Comparison of ENCODE assay signal across 1 cellular context in the genomic region with DNA sequence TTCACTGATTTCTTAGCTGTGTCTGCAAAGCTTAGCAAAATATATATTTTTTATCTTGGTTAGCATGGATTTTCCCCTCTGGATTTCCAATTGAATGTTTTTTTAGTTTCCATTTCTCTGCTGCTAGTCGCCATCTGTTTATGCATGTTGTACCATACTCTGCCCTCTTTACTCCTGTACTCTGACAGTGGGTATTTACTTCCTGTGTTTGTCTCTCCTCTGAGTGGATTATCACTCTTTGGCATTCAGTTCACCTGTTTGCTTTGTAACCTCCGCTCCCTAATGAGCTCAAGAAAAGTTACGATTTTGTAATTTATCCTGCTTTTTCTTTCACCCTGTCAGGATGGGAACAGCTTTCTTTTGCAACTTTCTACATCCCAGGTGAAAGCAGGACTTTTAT.
TF ChIP-seq lines count a peak whose summit lies in the region.

No MANE protein-coding gene starts in this region.

TF ChIP-seq in GM23338, 12 proteins besides CTCF, POLR2A, EP300 and RAD21 (continued from another document):
- no peak for TF ChIP-seq ZNF462 (CRISPR knock-in tag; IDR thresholded peaks at IDR 0.05)
- TF ChIP-seq ZNF114 (CRISPR knock-in tag; IDR thresholded peaks at IDR 0.05) = no peak
- TF ChIP-seq EZH2 (IDR thresholded peaks at IDR 0.05; ENCODE audit: low read depth, unreplicated experiment) = no peak
- TF ChIP-seq STAT1 (IDR thresholded peaks at IDR 0.05; ENCODE audit: unreplicated experiment) = no peak
- no peak for TF ChIP-seq NANOG (IDR thresholded peaks at IDR 0.05; ENCODE audit: borderline replicate concordance)
- TF ChIP-seq CREB1 (CRISPR knock-in tag; IDR thresholded peaks at IDR 0.05; ENCODE audit: low read depth) = no peak
- TF ChIP-seq ZNF331 (CRISPR knock-in tag; IDR thresholded peaks at IDR 0.05; ENCODE audit: low read depth) = no peak
- no peak for TF ChIP-seq REST (IDR thresholded peaks at IDR 0.05; ENCODE audit: unreplicated experiment)
- no peak for TF ChIP-seq EZH2phosphoT487 (IDR thresholded peaks at IDR 0.05; ENCODE audit: unreplicated experiment)
- no peak for TF ChIP-seq JUNB (IDR thresholded peaks at IDR 0.05; ENCODE audit: unreplicated experiment)
TF ChIP-seq in GM23338: peak in this region for 0.
